ENCODE assay signal across 8 cellular contexts in genomic region chr7:143372070-143372469, GRCh38. TPM values are rescaled to one million over a fixed set of nuclear protein-coding genes. Genes with fewer than 3 reads are reported as not detected.
A peak's percentile ranks its signal among the peaks of the same experiment; 100 is the strongest.
DNase-seq lines count a peak whose midpoint lies in the region; ATAC-seq, FAIRE-seq and TF ChIP-seq lines count a peak whose summit lies in the region.

No MANE protein-coding gene starts in this region.

- H3K27ac Mint-ChIP-seq in astrocyte (ENCODE audit: unreplicated experiment), result no peak overlapping the region

- H3K9me3 ChIP-seq in astrocyte (ENCODE audit: insufficient read depth, low read depth, low read length), result no peaks in the 10 kb centered on the region
- H3K9me3 ChIP-seq in mucosa of descending colon, result no peaks in the 10 kb centered on the region

- no peaks in the 10 kb centered on the region for H3K36me3 ChIP-seq in astrocyte (ENCODE audit: insufficient read depth, low read length)
- H3K36me3 ChIP-seq in mucosa of descending colon (ENCODE audit: low read depth), result no peaks in the 10 kb centered on the region

- ATAC-seq in GM18868 (IDR thresholded peaks at IDR 0.05; ENCODE audit: unreplicated experiment) (peak; percentile 59), mucosa of descending colon (peak; percentile 77), HG02981 (IDR thresholded peaks at IDR 0.05; ENCODE audit: unreplicated experiment) (no peak), GM19455 (IDR thresholded peaks at IDR 0.05; ENCODE audit: unreplicated experiment) (no peak)

- DNase-seq in RKO (ENCODE audit: low spot score) (peak; percentile 66), astrocyte (ENCODE audit: low read depth) (no peak), mucosa of descending colon (peak; percentile 88 to 92 (median 89)), NCI-H1436 (lab: John Stamatoyannopoulos, UW) (no peak), HPDE6-E6E7 (ENCODE audit: extremely low spot score) (no peak)

- intact Hi-C loops in mucosa of descending colon (cut with DNase I, micrococcal nuclease), result loop anchor here in 1 of 2 donors (10.0 kb wide), 1 partner anchor 127 kb away; no protein-coding TSS in a partner anchor

- no peak overlapping the region for H2AFZ ChIP-seq in astrocyte (ENCODE audit: low read depth, low read length)

- H3K27ac ChIP-seq in astrocyte (ENCODE audit: low read depth, low read length), result no peak overlapping the region

- peaks cover 24% of the 10 kb centered on the region for H3K4me1 Mint-ChIP-seq in astrocyte (ENCODE audit: low read depth, unreplicated experiment)

- no peak overlapping the region for H3K4me2 ChIP-seq in astrocyte (ENCODE audit: low read length)

- peaks cover 3% of the 10 kb centered on the region for H3K79me2 ChIP-seq in astrocyte (ENCODE audit: insufficient read depth, low read length)

- H3K36me3 Mint-ChIP-seq in astrocyte (ENCODE audit: low read depth, unreplicated experiment), result no peaks in the 10 kb centered on the region

- TF ChIP-seq CTCF in astrocyte (IDR thresholded peaks at IDR 0.05; ENCODE audit: insufficient read depth, low read depth, low read length) (no peak), mucosa of descending colon (IDR thresholded peaks at IDR 0.05) (no peak)

- no peak for FAIRE-seq in astrocyte (lab: Jason Lieb, UNC)

- H4K20me1 ChIP-seq in astrocyte (ENCODE audit: insufficient read depth, low read length), result no peaks in the 10 kb centered on the region

- H3K4me3 Mint-ChIP-seq in astrocyte (ENCODE audit: unreplicated experiment), result peak overlapping the region; percentile 54

- no peaks in the 10 kb centered on the region for H3K27me3 ChIP-seq in astrocyte (ENCODE audit: insufficient read depth, low read length)

- no peaks in the 10 kb centered on the region for H3K27me3 Mint-ChIP-seq in astrocyte (ENCODE audit: low read depth, unreplicated experiment)

- peaks cover 3% of the 10 kb centered on the region for H3K9me3 Mint-ChIP-seq in astrocyte (ENCODE audit: unreplicated experiment)

- H3K4me3 ChIP-seq in astrocyte (ENCODE audit: insufficient read depth, low read depth, low read length) (no peak overlapping the region), mucosa of descending colon (no peak overlapping the region)

- no peak overlapping the region for H3K9ac ChIP-seq in astrocyte (ENCODE audit: low read length)

- peaks cover 15% of the 10 kb centered on the region for H3K4me1 ChIP-seq in astrocyte (ENCODE audit: insufficient read depth, low read length)
- H3K4me1 ChIP-seq in mucosa of descending colon (ENCODE audit: low read depth), result peaks cover 28% of the 10 kb centered on the region

RNA-seq across cellular contexts. Expression of gene ZYX, which starts 9.1 kb away (rescaled TPM):
- 477 and 523 TPM in 2 replicates for total RNA-seq in astrocyte
- total RNA-seq in mucosa of descending colon, result 100 to 1,000 TPM in 2 of 3 donors, 10 to 100 TPM in 1; 49.0 to 203 (median 109) TPM

RNA-seq across cellular contexts. Expression of gene FAM131B, which starts 9.6 kb away (rescaled TPM):
- 7.6 and 8.0 TPM in 2 replicates for total RNA-seq in astrocyte
- total RNA-seq in mucosa of descending colon, result 1 to 10 TPM in 2 of 3 donors, under 1 TPM in 1; 0.43 to 6.2 (median 1.6) TPM

RNA-seq across cellular contexts. Expression of gene EPHA1, which starts 36.6 kb away (rescaled TPM):
- total RNA-seq in astrocyte, result 0.96 and 2.6 TPM in 2 replicates
- total RNA-seq in mucosa of descending colon, result 10 to 100 TPM in 2 of 3 donors, 1 to 10 TPM in 1; 9.1 to 19.6 (median 18.9) TPM

RNA-seq across cellular contexts. Expression of gene CLCN1, which starts 56.2 kb away (rescaled TPM):
- not detected in 2 replicates for total RNA-seq in astrocyte
- total RNA-seq in mucosa of descending colon, result not detected

Comparison
In these comparisons a context has a peak if more than half of its experiments do, and no peak if none do; other contexts are left out.
1. ATAC-seq: peak in GM18868 (single experiment) and mucosa of descending colon (single experiment); none in HG02981 (single experiment) and GM19455 (single experiment).
2. DNase-seq: peak in RKO (single experiment) and mucosa of descending colon (3 of 3); none in astrocyte (single experiment), NCI-H1436 (single experiment) and HPDE6-E6E7 (single experiment).